Comparison of ENCODE assay signal across 2 cellular contexts in genomic region chr5:103472820-103473219, GRCh38.
TF ChIP-seq lines count a peak whose summit lies in the region.

No MANE protein-coding gene starts in this region.

TF ChIP-seq in K562, 482 proteins besides CTCF, POLR2A, EP300 and RAD21 (continued from another document and continues in another):
- TF ChIP-seq SPI1 (IDR thresholded peaks at IDR 0.05; ENCODE audit: borderline replicate concordance, low read depth, low read length) (no peak), HMG20B (CRISPR knock-in tag; IDR thresholded peaks at IDR 0.05) (no peak), TCF7L2 (IDR thresholded peaks at IDR 0.05; ENCODE audit: low read depth, low read length) (no peak), IRF2 (CRISPR knock-in tag; IDR thresholded peaks at IDR 0.05) (no peak), RBM25 (IDR thresholded peaks at IDR 0.05; ENCODE audit: low read depth, low read length, severe bottlenecking) (no peak), ZNF282 (CRISPR knock-in tag; IDR thresholded peaks at IDR 0.05) (no peak), SRSF1 (IDR thresholded peaks at IDR 0.05; ENCODE audit: low read depth, low read length) (no peak), TFE3 (CRISPR knock-in tag; IDR thresholded peaks at IDR 0.05) (no peak), RB1 (IDR thresholded peaks at IDR 0.05; ENCODE audit: low read depth) (no peak), ZC3H4 (CRISPR knock-in tag; IDR thresholded peaks at IDR 0.05; ENCODE audit: borderline replicate concordance) (no peak), ZNF511 (CRISPR knock-in tag; IDR thresholded peaks at IDR 0.05) (no peak), ARID1B (IDR thresholded peaks at IDR 0.05) (peak; percentile 84), BRD4 (IDR thresholded peaks at IDR 0.05) (no peak), SMARCB1 (IDR thresholded peaks at IDR 0.05; ENCODE audit: insufficient read length, low read depth) (no peak), E2F3 (CRISPR knock-in tag; IDR thresholded peaks at IDR 0.05) (no peak), MLLT1 (IDR thresholded peaks at IDR 0.05) (no peak), HBP1 (CRISPR knock-in tag; IDR thresholded peaks at IDR 0.05) (no peak), HOXB6 (CRISPR knock-in tag; IDR thresholded peaks at IDR 0.05; ENCODE audit: borderline replicate concordance) (no peak), SP1 (CRISPR knock-in tag; IDR thresholded peaks at IDR 0.05) (no peak), IRF9 (tag; IDR thresholded peaks at IDR 0.05) (peak; percentile 87), KDM2B (CRISPR knock-in tag; IDR thresholded peaks at IDR 0.05) (no peak), CBX8 (IDR thresholded peaks at IDR 0.05; ENCODE audit: borderline replicate concordance, extremely low read depth, low read depth, low read length, poor library complexity, severe bottlenecking) (no peak), LCOR (CRISPR knock-in tag; IDR thresholded peaks at IDR 0.05) (peak; percentile 23; the same call in 1 of the 2 replicates), SOX6 (IDR thresholded peaks at IDR 0.05) (peak; percentile 84), CHAMP1 (IDR thresholded peaks at IDR 0.05) (no peak), ZBED1 (IDR thresholded peaks at IDR 0.05) (no peak)

TF ChIP-seq in HepG2, 621 proteins besides CTCF, POLR2A, EP300 and RAD21 (continued from another document):
- TF ChIP-seq BCL3 (CRISPR knock-in tag; IDR thresholded peaks at IDR 0.05) (no peak), ZNF839 (CRISPR knock-in tag; IDR thresholded peaks at IDR 0.05; ENCODE audit: borderline replicate concordance) (no peak)
